1 cellular context compared by ENCODE assay signal in genomic region chr15:68612533-68612932, GRCh38.
TF ChIP-seq lines count a peak whose summit lies in the region.

No MANE protein-coding gene starts in this region.

TF ChIP-seq in H1, 55 proteins besides CTCF, POLR2A, EP300 and RAD21 (continued from another document):
- TF ChIP-seq CTBP2 (IDR thresholded peaks at IDR 0.05; ENCODE audit: borderline replicate concordance, insufficient read depth, insufficient read length, low read length), result no peak
- no peak for TF ChIP-seq RFX5 (IDR thresholded peaks at IDR 0.05; ENCODE audit: borderline replicate concordance, low read depth, low read length)
- no peak for TF ChIP-seq RBBP5 (IDR thresholded peaks at IDR 0.05; ENCODE audit: borderline replicate concordance, low read depth, low read length)
- no peak for TF ChIP-seq E2F6 (IDR thresholded peaks at IDR 0.05)
- no peak for TF ChIP-seq CHD2 (IDR thresholded peaks at IDR 0.05; ENCODE audit: low read length)
- no peak for TF ChIP-seq TEAD4 (IDR thresholded peaks at IDR 0.05; ENCODE audit: low read depth, low read length)
- TF ChIP-seq BACH1 (IDR thresholded peaks at IDR 0.05; ENCODE audit: low read length), result no peak
- no peak for TF ChIP-seq BCL11A (IDR thresholded peaks at IDR 0.05; ENCODE audit: low read depth in 2 of 2, low read length in 2 of 2)
